1 cellular context compared by ENCODE assay signal in genomic region chr4:83013420-83013867, GRCh38.
A peak's percentile ranks its signal among the peaks of the same experiment; 100 is the strongest.
TF ChIP-seq lines count a peak whose summit lies in the region.

No MANE protein-coding gene starts in this region.

TF ChIP-seq in K562, 482 proteins besides CTCF, POLR2A, EP300 and RAD21 (continued from another document):
- TF ChIP-seq PML (IDR thresholded peaks at IDR 0.05; ENCODE audit: low read length) (0 out of 2 replicates have a peak, but pooled peaks have one; percentile 35), ZNF318 (IDR thresholded peaks at IDR 0.05; ENCODE audit: borderline replicate concordance in 1 of 2, low read depth in 1 of 2) (peak in 1 of 2 experiments; percentile 93; a peak in 1 of 4 replicates), CUX1 (CRISPR knock-in tag; IDR thresholded peaks at IDR 0.05) (peak; percentile 52; the same call in 1 of the 2 replicates), ZNF449 (CRISPR knock-in tag; IDR thresholded peaks at IDR 0.05) (no peak), NBN (IDR thresholded peaks at IDR 0.05; ENCODE audit: low read depth) (0 out of 2 replicates have a peak, but pooled peaks have one; percentile 14), CEBPB (tag; IDR thresholded peaks at IDR 0.05) (peak; percentile 77)
